Comparison of ENCODE assay signal across 11 cellular contexts in the genomic region with DNA sequence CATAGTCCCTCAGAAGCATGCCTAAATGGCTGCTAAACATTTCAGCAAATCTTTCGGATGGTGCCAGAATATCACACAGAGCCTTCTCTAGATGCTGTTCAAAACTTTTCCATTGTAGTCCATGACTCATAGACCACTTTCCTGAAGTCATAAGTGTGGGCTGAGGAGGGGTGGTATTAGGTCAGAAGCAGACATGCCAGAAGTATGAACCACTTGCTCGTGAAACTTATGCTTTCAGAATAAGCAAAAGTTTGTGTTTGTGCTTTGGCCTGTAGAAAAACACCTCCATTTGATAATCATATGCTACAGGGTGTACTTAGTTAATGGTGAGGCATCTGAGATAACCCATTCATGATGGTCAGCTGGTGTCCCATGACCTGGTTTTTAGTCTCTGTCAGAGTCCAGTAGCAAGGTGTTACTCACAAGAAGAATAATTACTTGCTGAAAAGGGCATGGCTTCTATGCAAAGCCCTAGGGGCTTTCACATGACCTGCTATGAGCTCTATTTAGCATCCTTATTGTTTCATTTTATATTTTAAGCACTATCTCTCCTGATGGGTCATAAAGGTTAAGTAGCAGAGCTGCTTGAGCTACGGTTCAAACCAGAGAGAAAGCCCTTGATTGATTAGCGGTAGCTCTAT.
DNase-seq lines count a peak whose midpoint lies in the region; ATAC-seq, FAIRE-seq and TF ChIP-seq lines count a peak whose summit lies in the region.
"Had no signal": no experiment of that assay in that cellular context is flagged by ENCODE, and none has a peak within 500 bp of the region (broad histone marks: within the 10 kb centered on the region; RNA-seq: fewer than 3 reads in every experiment).

No MANE protein-coding gene starts in this region.

- H3K9ac ChIP-seq in K562 (ENCODE audit: insufficient read depth in 1 of 2, low read depth in 2 of 2, low read length in 2 of 2), result no peak overlapping the region

- no peak overlapping the region for H3K27ac ChIP-seq in K562 (ENCODE audit: extremely low read depth, low read depth, low read length)

- no peak for TF ChIP-seq RAD21 in K562 (CRISPR knock-in tag; conservative IDR thresholded peaks at IDR 0.05 in 1 of 2, IDR thresholded peaks at IDR 0.05 in 1 of 2)

- no peak for TF ChIP-seq EP300 in K562 (IDR thresholded peaks at IDR 0.05; ENCODE audit: low read length)

- DNase-seq in Daoy (ENCODE audit: low read depth) (peak; percentile 73), HS-5 (ENCODE audit: low read depth) (peak; percentile 75), K562 (ENCODE audit: extremely low read depth in 1 of 4, low spot score in 3 of 4) (no peak), non-pigmented ciliary epithelial cell (ENCODE audit: low read depth) (peak; percentile 93), NCI-H128 (lab: John Stamatoyannopoulos, UW; ENCODE audit: unreplicated experiment) (no peak), H7 (no peak)
- DNase-seq: activated CD4-positive, CD25-positive, alpha-beta regulatory T cell treated with anti-CD3 and anti-CD28 coated beads, Interleukin-2, amount 50 U/mL, for 72 hours; caudate nucleus; occipital lobe; OCI-M1 had no signal

- H2AFZ ChIP-seq in K562 (ENCODE audit: low read depth, low read length), result no peak overlapping the region

- no peak for TF ChIP-seq CTCF in K562 (IDR thresholded peaks at IDR 0.05 in 2 of 3, conservative IDR thresholded peaks at IDR 0.05 in 1 of 3; ENCODE audit: insufficient read depth in 2 of 3, low read depth in 1 of 3, low read length in 3 of 3)

- in situ Hi-C loops in K562 (cut with MboI), result no loop called here

- H3K9me1 ChIP-seq in K562 (ENCODE audit: control insufficient read depth, insufficient read depth, low read length), result no peaks in the 10 kb centered on the region

- ATAC-seq in K562 (no peak), GM21737 (IDR thresholded peaks at IDR 0.05; ENCODE audit: unreplicated experiment) (no peak)

- H3K4me3 ChIP-seq in K562 (no peak overlapping the region), H7 (ENCODE audit: insufficient read depth, low read depth, low read length) (no peak overlapping the region)

- no peaks in the 10 kb centered on the region for H3K9me3 ChIP-seq in K562 (replicated peaks; ENCODE audit: control insufficient read depth, insufficient read depth, low read depth, low read length)

- whole genome bisulfite sequencing in K562 (ENCODE audit: insufficient coverage, low coverage, missing lambda C conversion rate), result 2% methylated on average over 4 of the region's 4 CpGs

- no peak overlapping the region for H3K4me2 ChIP-seq in K562 (ENCODE audit: insufficient read depth, low read length)

- FAIRE-seq in K562 (lab: Jason Lieb, UNC), result no peak

- H3K4me1 ChIP-seq in K562 (replicated peaks in 1 of 2; ENCODE audit: control insufficient read depth in 2 of 2, insufficient read depth in 2 of 2, low read length in 2 of 2), result no peaks in the 10 kb centered on the region

- TF ChIP-seq POLR2A in K562 (conservative IDR thresholded peaks at IDR 0.05), result no peak

- H3K79me2 ChIP-seq in K562 (ENCODE audit: control insufficient read depth, insufficient read depth, low read length), result no peaks in the 10 kb centered on the region

- CTCF ChIA-PET in K562 (lab: Yijun Ruan, JAX; ENCODE audit: low intra/inter-chr PET ratio), result interaction anchor here (0.6 kb wide), 1 partner anchor 205 kb away, joined by 3 read pairs; no protein-coding TSS in a partner anchor

- H3K36me3 ChIP-seq in K562 (ENCODE audit: control insufficient read depth, insufficient read depth, low read length), result no peaks in the 10 kb centered on the region
- no peaks in the 10 kb centered on the region for H3K36me3 ChIP-seq in H7 (replicated peaks; ENCODE audit: control insufficient read depth, insufficient read depth, low read length)

- no peaks in the 10 kb centered on the region for H4K20me1 ChIP-seq in K562 (replicated peaks; ENCODE audit: control insufficient read depth, insufficient read depth, low read length)

- BruUV-seq in K562 (replicated peaks; lab: Mats Ljungman, UMichigan), result no TSS peak

- H3K27me3 ChIP-seq in K562 (ENCODE audit: control insufficient read depth in 2 of 2, insufficient read depth in 2 of 2, low read length in 2 of 2) (peaks cover 0 to 8% of the 10 kb centered on the region in 2 experiments; a peak in 3 of 5 replicates), H7 (ENCODE audit: control insufficient read depth, insufficient read depth, low read length) (no peaks in the 10 kb centered on the region; the same call in 1 of the 2 replicates)

- POLR2A ChIA-PET in K562 (lab: Yijun Ruan, JAX), result interaction anchor here (1.1 kb wide), 1 partner anchor 11 kb away, joined by 3 read pairs; no protein-coding TSS in a partner anchor

- intact Hi-C loops in K562 (cut with micrococcal nuclease), result no loop called here

TF ChIP-seq in K562, 482 proteins besides CTCF, POLR2A, EP300 and RAD21:
- no peak for TF ChIP-seq TAL1 (IDR thresholded peaks at IDR 0.05)
- TF ChIP-seq FOSL1 (tag; conservative IDR thresholded peaks at IDR 0.05), result 0 out of 2 replicates have a peak, but pooled peaks have one; percentile 34
TF ChIP-seq in K562: peak in this region for 1.

Comparison
In these comparisons a context has a peak if more than half of its experiments do, and no peak if none do; other contexts are left out.
1. DNase-seq: peak in Daoy (single experiment), HS-5 (single experiment) and non-pigmented ciliary epithelial cell (single experiment); none in K562 (0 of 4), NCI-H128 (single experiment) and H7 (single experiment).